ENCODE assay signal across 8 cellular contexts in genomic region chr5:33936381-33937016, GRCh38. TPM values are rescaled to one million over a fixed set of nuclear protein-coding genes. Genes with fewer than 3 reads are reported as not detected.
A peak's percentile ranks its signal among the peaks of the same experiment; 100 is the strongest.
DNase-seq lines count a peak whose midpoint lies in the region; ATAC-seq and TF ChIP-seq lines count a peak whose summit lies in the region.

A gene with protein sequence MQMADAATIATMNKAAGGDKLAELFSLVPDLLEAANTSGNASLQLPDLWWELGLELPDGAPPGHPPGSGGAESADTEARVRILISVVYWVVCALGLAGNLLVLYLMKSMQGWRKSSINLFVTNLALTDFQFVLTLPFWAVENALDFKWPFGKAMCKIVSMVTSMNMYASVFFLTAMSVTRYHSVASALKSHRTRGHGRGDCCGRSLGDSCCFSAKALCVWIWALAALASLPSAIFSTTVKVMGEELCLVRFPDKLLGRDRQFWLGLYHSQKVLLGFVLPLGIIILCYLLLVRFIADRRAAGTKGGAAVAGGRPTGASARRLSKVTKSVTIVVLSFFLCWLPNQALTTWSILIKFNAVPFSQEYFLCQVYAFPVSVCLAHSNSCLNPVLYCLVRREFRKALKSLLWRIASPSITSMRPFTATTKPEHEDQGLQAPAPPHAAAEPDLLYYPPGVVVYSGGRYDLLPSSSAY (plus strand): TSS chr5:33936386. CDS start chr5:33936741, 355 bp downstream.

- H3K4me3 Mint-ChIP-seq in progenitor cell of endocrine pancreas (ENCODE audit: low read depth), result peak within 1 kb of the TSS; percentile 74

- no peaks in the 10 kb centered on the region for H3K4me1 Mint-ChIP-seq in progenitor cell of endocrine pancreas (ENCODE audit: low read depth)

- H3K27me3 ChIP-seq in WERI-Rb-1 (ENCODE audit: insufficient read depth, low read depth, severe bottlenecking), result peaks cover 97% of the 10 kb centered on the region

- no peak within 1 kb of the TSS for H3K27ac Mint-ChIP-seq in progenitor cell of endocrine pancreas

- H3K36me3 Mint-ChIP-seq in progenitor cell of endocrine pancreas (ENCODE audit: insufficient read depth), result no peaks in the 10 kb centered on the region

- intact Hi-C loops in left cardiac atrium (cut with DNase I), result loop anchor here in 1 of 2 donors (10.0 kb wide), 1 partner anchor 502 kb away; no protein-coding TSS in a partner anchor

- peaks cover 30% of the 10 kb centered on the region for H3K27me3 Mint-ChIP-seq in progenitor cell of endocrine pancreas

- no peak for TF ChIP-seq CTCF in WERI-Rb-1 (IDR thresholded peaks at IDR 0.05; ENCODE audit: low read depth, low read length)
- no peak for TF ChIP-seq CTCF in progenitor cell of endocrine pancreas (IDR thresholded peaks at IDR 0.05; ENCODE audit: unreplicated experiment)

- H3K4me3 ChIP-seq in GM08714 (ENCODE audit: low read length), result peak within 1 kb of the TSS; percentile 54; the same call in 1 of the 2 replicates
- peak within 1 kb of the TSS; percentile 59 for H3K4me3 ChIP-seq in WERI-Rb-1 (ENCODE audit: low read depth, low read length)

- DNase-seq in WERI-Rb-1 (no peak), left cardiac atrium (peak; percentile 22), progenitor cell of endocrine pancreas (ENCODE audit: low spot score, unreplicated experiment) (no peak)

- H3K27ac ChIP-seq in WERI-Rb-1, result no peak within 1 kb of the TSS

- ATAC-seq in left cardiac atrium (peak; percentile 36 to 38), HG02642 (IDR thresholded peaks at IDR 0.05; ENCODE audit: poor library complexity, unreplicated experiment) (no peak), HG03457 (IDR thresholded peaks at IDR 0.05; ENCODE audit: unreplicated experiment) (no peak), HG03097 (IDR thresholded peaks at IDR 0.05; ENCODE audit: low FRiP score, unreplicated experiment) (no peak), GM21526 (IDR thresholded peaks at IDR 0.05; ENCODE audit: low FRiP score, unreplicated experiment) (no peak)

- no peaks in the 10 kb centered on the region for H3K9me3 Mint-ChIP-seq in progenitor cell of endocrine pancreas (ENCODE audit: low read depth)

- no peaks in the 10 kb centered on the region for H3K36me3 ChIP-seq in WERI-Rb-1

- H3K9me3 ChIP-seq in WERI-Rb-1 (ENCODE audit: severe bottlenecking), result peaks cover 14% of the 10 kb centered on the region

RNA-seq across cellular contexts. Expression of the gene that starts here (rescaled TPM):
- not detected for total RNA-seq in left cardiac atrium
- total RNA-seq in progenitor cell of endocrine pancreas, result not detected in 2 replicates

Comparison
In these comparisons a context has a peak if more than half of its experiments do, and no peak if none do; other contexts are left out.
1. Peak in DNase-seq and ATAC-seq in left cardiac atrium; RNA of the gene not detected or under 1 TPM.